Comparison of ENCODE assay signal across 8 cellular contexts in genomic region chr22:46674367-46674781, GRCh38. TPM values are rescaled to one million over a fixed set of nuclear protein-coding genes. Genes with fewer than 3 reads are reported as not detected.
DNase-seq lines count a peak whose midpoint lies in the region; ATAC-seq and TF ChIP-seq lines count a peak whose summit lies in the region.

No MANE protein-coding gene starts in this region.

- no peaks in the 10 kb centered on the region for H3K27me3 ChIP-seq in smooth muscle cell (ENCODE audit: low read depth)

- no peaks in the 10 kb centered on the region for H3K9me3 Mint-ChIP-seq in activated T-helper 1 cell treated with anti-CD3 and anti-CD28 coated beads, Interleukin-12 subunit alpha, Interleukin-12 subunit beta, Interleukin-2, Interleukin-4 antibody, amounts not matched to agents 30 ng/mL and 10 ng/mL and 1 ng/mL, durations not matched to agents 14 hours and 24 hours and 36 hours

- H3K27me3 Mint-ChIP-seq in activated T-helper 1 cell treated with anti-CD3 and anti-CD28 coated beads, Interleukin-12 subunit alpha, Interleukin-12 subunit beta, Interleukin-2, Interleukin-4 antibody, amounts not matched to agents 30 ng/mL and 10 ng/mL and 1 ng/mL, durations not matched to agents 14 hours and 24 hours and 36 hours (ENCODE audit: insufficient read depth): no peaks in the 10 kb centered on the region

- H4K20me1 ChIP-seq in smooth muscle cell (ENCODE audit: low read depth): no peaks in the 10 kb centered on the region

- no peak overlapping the region for H3K9ac ChIP-seq in smooth muscle cell (ENCODE audit: low read depth)

- no peaks in the 10 kb centered on the region for H3K36me3 ChIP-seq in smooth muscle cell (ENCODE audit: low read depth)

- peaks cover 34% of the 10 kb centered on the region for H3K4me1 Mint-ChIP-seq in activated T-helper 1 cell treated with anti-CD3 and anti-CD28 coated beads, Interleukin-12 subunit alpha, Interleukin-12 subunit beta, Interleukin-2, Interleukin-4 antibody, amounts not matched to agents 30 ng/mL and 10 ng/mL and 1 ng/mL, durations not matched to agents 14 hours and 24 hours and 36 hours (ENCODE audit: low read depth)

- intact Hi-C loops in activated T-helper 1 cell treated with anti-CD3 and anti-CD28 coated beads, Interleukin-12 subunit alpha, Interleukin-12 subunit beta, Interleukin-2, Interleukin-4 antibody, amounts not matched to agents 30 ng/mL and 10 ng/mL and 1 ng/mL, durations not matched to agents 14 hours and 24 hours and 36 hours (cut with micrococcal nuclease): loop anchor here (1.0 to 2.0 kb wide), 12 partner anchors 13 to 1356 kb away; partner anchors contain the start of genes CDPF1 and TBC1D22A

- H3K4me3 ChIP-seq in smooth muscle cell: no peak overlapping the region

- no peaks in the 10 kb centered on the region for H3K79me2 ChIP-seq in smooth muscle cell (ENCODE audit: low read depth)

- no peaks in the 10 kb centered on the region for H3K4me1 ChIP-seq in smooth muscle cell (ENCODE audit: low read depth)

- TF ChIP-seq CTCF in smooth muscle cell (IDR thresholded peaks at IDR 0.05; ENCODE audit: borderline replicate concordance, insufficient read depth, poor library complexity, severe bottlenecking): no peak

- in situ Hi-C loops in KBM-7 (cut with MboI; ENCODE audit: low pct_unique_long_range_greater_than_20kb, low sequenced_read_pairs): no loop called here

- peaks cover 10% of the 10 kb centered on the region for H3K36me3 Mint-ChIP-seq in activated T-helper 1 cell treated with anti-CD3 and anti-CD28 coated beads, Interleukin-12 subunit alpha, Interleukin-12 subunit beta, Interleukin-2, Interleukin-4 antibody, amounts not matched to agents 30 ng/mL and 10 ng/mL and 1 ng/mL, durations not matched to agents 14 hours and 24 hours and 36 hours (ENCODE audit: low read depth)

- peak; percentile 51 for DNase-seq in KBM-7
- DNase-seq in activated T-helper 1 cell treated with anti-CD3 and anti-CD28 coated beads, Interleukin-12 subunit alpha, Interleukin-12 subunit beta, Interleukin-2, Interleukin-4 antibody, amounts not matched to agents 30 ng/mL and 10 ng/mL and 1 ng/mL, durations not matched to agents 14 hours and 24 hours and 36 hours (ENCODE audit: low spot score): peak; percentile 83
- DNase-seq in lung microvascular endothelial cell (ENCODE audit: low read depth in 2 of 2): peak; percentile 66 to 98
- DNase-seq in stimulated activated CD8-positive, alpha-beta memory T cell treated with anti-CD3 and anti-CD28 coated beads, Interleukin-7, amount 100 ng/mL, for 4 hours (ENCODE audit: low read depth in 2 of 2): peak; percentile 95 to 98
- DNase-seq in smooth muscle cell (lab: John Stamatoyannopoulos, UW; ENCODE audit: unreplicated experiment): no peak
- DNase-seq in glomerular visceral epithelial cell (ENCODE audit: extremely low spot score): no peak
- DNase-seq in NCI-H446 (lab: John Stamatoyannopoulos, UW): no peak

- H3K9me3 ChIP-seq in smooth muscle cell (replicated peaks; ENCODE audit: low read depth): no peaks in the 10 kb centered on the region

- WGBS in smooth muscle cell (ENCODE audit: low lambda C conversion rate): 95% methylated on average over 19 of the region's 19 CpGs

- H2AFZ ChIP-seq in smooth muscle cell (ENCODE audit: low read depth): no peak overlapping the region

- H3K27ac ChIP-seq in smooth muscle cell (ENCODE audit: low read depth): no peak overlapping the region

- H3F3A ChIP-seq in smooth muscle cell (ENCODE audit: low read depth): no peaks in the 10 kb centered on the region

- H3K27ac Mint-ChIP-seq in activated T-helper 1 cell treated with anti-CD3 and anti-CD28 coated beads, Interleukin-12 subunit alpha, Interleukin-12 subunit beta, Interleukin-2, Interleukin-4 antibody, amounts not matched to agents 30 ng/mL and 10 ng/mL and 1 ng/mL, durations not matched to agents 14 hours and 24 hours and 36 hours: peak overlapping the region; percentile 94

- peak overlapping the region; percentile 82 for H3K4me3 Mint-ChIP-seq in activated T-helper 1 cell treated with anti-CD3 and anti-CD28 coated beads, Interleukin-12 subunit alpha, Interleukin-12 subunit beta, Interleukin-2, Interleukin-4 antibody, amounts not matched to agents 30 ng/mL and 10 ng/mL and 1 ng/mL, durations not matched to agents 14 hours and 24 hours and 36 hours

- no peak for ATAC-seq in GM19328 (IDR thresholded peaks at IDR 0.05; ENCODE audit: unreplicated experiment)

- no peak overlapping the region for H3K4me2 ChIP-seq in smooth muscle cell

RNA-seq across cellular contexts. Expression of gene GRAMD4, which starts 54.2 kb away (rescaled TPM):
- total RNA-seq in activated T-helper 1 cell treated with anti-CD3 and anti-CD28 coated beads, Interleukin-12 subunit alpha, Interleukin-12 subunit beta, Interleukin-2, Interleukin-4 antibody, amounts not matched to agents 30 ng/mL and 10 ng/mL and 1 ng/mL, durations not matched to agents 14 hours and 24 hours and 36 hours: 87.1 and 90.6 TPM in 2 replicates
- total RNA-seq in lung microvascular endothelial cell (26.4 and 50.6 TPM in 2 replicates), smooth muscle cell (7.5 and 16.6 TPM in 2 replicates)
- polyA plus RNA-seq in smooth muscle cell: 14.5 and 15.5 TPM in 2 replicates

Comparison
In these comparisons a context has a peak if more than half of its experiments do, and no peak if none do; other contexts are left out.
1. DNase-seq: peak in KBM-7 (single experiment), activated T-helper 1 cell treated with anti-CD3 and anti-CD28 coated beads, Interleukin-12 subunit alpha, Interleukin-12 subunit beta, Interleukin-2, Interleukin-4 antibody, amounts not matched to agents 30 ng/mL and 10 ng/mL and 1 ng/mL, durations not matched to agents 14 hours and 24 hours and 36 hours (single experiment), lung microvascular endothelial cell (2 of 2) and stimulated activated CD8-positive, alpha-beta memory T cell treated with anti-CD3 and anti-CD28 coated beads, Interleukin-7, amount 100 ng/mL, for 4 hours (2 of 2); none in smooth muscle cell (single experiment), glomerular visceral epithelial cell (single experiment) and NCI-H446 (0 of 2).